In genomic region chr10:97321807-97322195, GRCh38 we compare ENCODE assay signal across 11 cellular contexts. TPM values are rescaled to one million over a fixed set of nuclear protein-coding genes. Genes with fewer than 3 reads are reported as not detected.
DNase-seq lines count a peak whose midpoint lies in the region; ATAC-seq and TF ChIP-seq lines count a peak whose summit lies in the region.
"Had no signal": no experiment of that assay in that cellular context is flagged by ENCODE, and none has a peak within 500 bp of the region (broad histone marks: within the 10 kb centered on the region; RNA-seq: fewer than 3 reads in every experiment).

No MANE protein-coding gene starts in this region.

- no peak for ATAC-seq in naive thymus-derived CD8-positive, alpha-beta T cell
- ATAC-seq in GM21423 (IDR thresholded peaks at IDR 0.05; ENCODE audit: unreplicated experiment) = no peak
- ATAC-seq in HG03025 (IDR thresholded peaks at IDR 0.05; ENCODE audit: low FRiP score, unreplicated experiment) = no peak
- ATAC-seq in GM19467 (IDR thresholded peaks at IDR 0.05; ENCODE audit: unreplicated experiment) = no peak

- peak overlapping the region; percentile 76 to 89 (median 85) for H3K4me3 Mint-ChIP-seq in brain
- peak overlapping the region; percentile 84 to 96 (median 92) for H3K4me3 Mint-ChIP-seq in naive thymus-derived CD8-positive, alpha-beta T cell

- H3K4me1 Mint-ChIP-seq in brain = peaks cover 59% of the 10 kb centered on the region
- H3K4me1 Mint-ChIP-seq in naive thymus-derived CD8-positive, alpha-beta T cell = peaks cover 22 to 50% (median 36%) of the 10 kb centered on the region in 4 donors

- H3K9me3 Mint-ChIP-seq in brain = no peaks in the 10 kb centered on the region
- H3K9me3 Mint-ChIP-seq in naive thymus-derived CD8-positive, alpha-beta T cell = no peaks in the 10 kb centered on the region

- POLR2A ChIA-PET in naive thymus-derived CD8-positive, alpha-beta T cell (lab: Charles Lee) = interaction anchor here (8.5 kb wide), 1 partner anchor 10 kb away, joined by 179 read pairs; the partner anchor contains the start of gene FRAT2

- DNase-seq in COR-L47 (lab: John Stamatoyannopoulos, UW) (peak; percentile 49), NCI-H1092 (lab: John Stamatoyannopoulos, UW) (peak; percentile 20), lower leg skin (ENCODE audit: low spot score in 2 of 2) (no peak)
- no peak for DNase-seq in naive thymus-derived CD8-positive, alpha-beta T cell
- DNase-seq: esophagus squamous epithelium; SK-N-SH; stimulated activated CD4-positive, alpha-beta T cell treated with anti-CD3 and anti-CD28 coated beads, Interleukin-1b, Interleukin-23, amount 100 ng/mL, for 48 hours had no signal

- intact Hi-C loops in lower leg skin (cut with DNase I; ENCODE audit: low total_unique reads) = no loop called here

- H3K36me3 Mint-ChIP-seq in brain = no peaks in the 10 kb centered on the region
- H3K36me3 Mint-ChIP-seq in naive thymus-derived CD8-positive, alpha-beta T cell = peaks cover 0 to 2% (median 0%) of the 10 kb centered on the region in 3 donors

- 43 to 49% methylated on average over 3 of the region's 3 CpGs for WGBS in lower leg skin, 2 donors

- H3K27me3 Mint-ChIP-seq in brain = peaks cover 26% of the 10 kb centered on the region
- peaks cover 0 to 1% (median 0%) of the 10 kb centered on the region in 5 donors for H3K27me3 Mint-ChIP-seq in naive thymus-derived CD8-positive, alpha-beta T cell

- H3K4me3 ChIP-seq in lower leg skin (ENCODE audit: low read depth, poor library complexity, severe bottlenecking) = no peak overlapping the region

- no peak for TF ChIP-seq POLR2A in lower leg skin (IDR thresholded peaks at IDR 0.05)

- no peak for TF ChIP-seq CTCF in brain (conservative IDR thresholded peaks at IDR 0.05)
- no peak for TF ChIP-seq CTCF in lower leg skin (IDR thresholded peaks at IDR 0.05)

- H3K27ac Mint-ChIP-seq in brain = peak overlapping the region; percentile 46 to 94 (median 90)
- peak overlapping the region in 7 of 10 donors; percentile 29 to 95 (median 87) for H3K27ac Mint-ChIP-seq in naive thymus-derived CD8-positive, alpha-beta T cell

RNA-seq across cellular contexts. Expression of gene FRAT1, which starts 2.7 kb away (rescaled TPM):
- 5.0 TPM for polyA plus RNA-seq in brain (ENCODE audit: insufficient read depth, low read depth, low replicate concordance)
- 10 to 100 TPM; 18.5 to 19.1 TPM for total RNA-seq in naive thymus-derived CD8-positive, alpha-beta T cell
- polyA plus RNA-seq in naive thymus-derived CD8-positive, alpha-beta T cell = 10 to 100 TPM in 2 of 3 donors, 1 to 10 TPM in 1; 7.5 to 12.8 (median 12.7) TPM
- total RNA-seq in lower leg skin = 10 to 100 TPM in 2 of 4 donors, 1 to 10 TPM in 2; 4.6 to 16.9 (median 9.4) TPM

RNA-seq across cellular contexts. Expression of gene FRAT2, which starts 12.7 kb away (rescaled TPM):
- polyA plus RNA-seq in brain (ENCODE audit: insufficient read depth, low read depth, low replicate concordance) = 12.3 TPM
- total RNA-seq in naive thymus-derived CD8-positive, alpha-beta T cell = 10 to 100 TPM; 29.0 to 30.6 TPM
- 10 to 100 TPM in 2 of 3 donors, 1 to 10 TPM in 1; 9.3 to 27.4 (median 23.6) TPM for polyA plus RNA-seq in naive thymus-derived CD8-positive, alpha-beta T cell
- total RNA-seq in lower leg skin = 10 to 100 TPM; 40.9 to 62.0 (median 57.7) TPM

RNA-seq across cellular contexts. Expression of gene ARHGAP19, which starts 29.4 kb away (rescaled TPM):
- 7.6 TPM for polyA plus RNA-seq in brain (ENCODE audit: insufficient read depth, low read depth, low replicate concordance)
- 10 to 100 TPM; 13.7 to 19.0 TPM for total RNA-seq in naive thymus-derived CD8-positive, alpha-beta T cell
- polyA plus RNA-seq in naive thymus-derived CD8-positive, alpha-beta T cell = 1 to 10 TPM; 5.3 to 5.6 (median 5.3) TPM
- 1 to 10 TPM; 7.7 to 8.5 (median 8.2) TPM for total RNA-seq in lower leg skin

Comparison
In these comparisons a context has a peak if more than half of its experiments do, and no peak if none do; other contexts are left out.
1. DNase-seq: peak in COR-L47 (single experiment) and NCI-H1092 (single experiment); none in naive thymus-derived CD8-positive, alpha-beta T cell (0 of 10) and lower leg skin (0 of 2).